ENCODE assay signal across 24 cellular contexts in the genomic region with DNA sequence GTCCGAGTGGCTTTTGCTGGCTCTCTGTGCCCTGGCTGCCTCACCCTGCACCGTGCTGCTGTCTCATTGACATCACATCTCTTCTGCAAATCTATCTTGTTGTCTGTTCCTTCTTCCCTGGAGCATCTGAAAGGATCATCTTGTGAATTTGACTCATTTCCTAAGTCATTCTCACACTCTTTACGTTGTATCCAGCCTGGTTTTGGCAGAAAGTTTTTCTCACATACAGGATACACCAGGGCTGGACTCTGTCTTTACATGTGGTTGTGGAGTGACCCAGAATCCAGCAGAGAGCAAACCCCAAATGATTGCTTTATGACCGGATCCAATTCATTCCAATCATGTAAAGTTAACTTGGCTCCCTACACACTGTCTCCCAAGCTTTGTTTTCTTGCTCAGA. TPM values are rescaled to one million over a fixed set of nuclear protein-coding genes. Genes with fewer than 3 reads are reported as not detected.
A peak's percentile ranks its signal among the peaks of the same experiment; 100 is the strongest.
DNase-seq lines count a peak whose midpoint lies in the region; ATAC-seq, FAIRE-seq and TF ChIP-seq lines count a peak whose summit lies in the region.
"Had no signal": no experiment of that assay in that cellular context is flagged by ENCODE, and none has a peak within 500 bp of the region (broad histone marks: within the 10 kb centered on the region; RNA-seq: fewer than 3 reads in every experiment).

No MANE protein-coding gene starts in this region.

- peaks cover 3% of the 10 kb centered on the region for H3K9me3 Mint-ChIP-seq in astrocyte (ENCODE audit: unreplicated experiment)
- H3K9me3 Mint-ChIP-seq: CD4-positive, alpha-beta T cell had no signal

- H3K27me3 ChIP-seq in astrocyte (ENCODE audit: insufficient read depth, low read length), result peaks cover 25% of the 10 kb centered on the region

- no peak overlapping the region for H2AFZ ChIP-seq in astrocyte (ENCODE audit: low read depth, low read length)
- H2AFZ ChIP-seq: GM23248 had no signal

- H3K36me3 ChIP-seq in astrocyte (ENCODE audit: insufficient read depth, low read length), result no peaks in the 10 kb centered on the region

- no peak for ATAC-seq in HG03354 (IDR thresholded peaks at IDR 0.05; ENCODE audit: poor library complexity, severe bottlenecking, unreplicated experiment)
- ATAC-seq: K562 had no signal

- H3K9me3 ChIP-seq in astrocyte (ENCODE audit: insufficient read depth, low read depth, low read length), result no peaks in the 10 kb centered on the region
- H3K9me3 ChIP-seq: Caco-2 had no signal

- H3K27ac Mint-ChIP-seq in astrocyte (ENCODE audit: unreplicated experiment), result no peak overlapping the region
- H3K27ac Mint-ChIP-seq: CD4-positive, alpha-beta T cell had no signal

- no peak overlapping the region for H3K4me3 ChIP-seq in astrocyte (ENCODE audit: insufficient read depth, low read depth, low read length)
- H3K4me3 ChIP-seq in coronary artery, result no peak overlapping the region
- H3K4me3 ChIP-seq in skeletal muscle cell (ENCODE audit: low read depth, low read length), result no peak overlapping the region
- H3K4me3 ChIP-seq: GM23248, K562 had no signal

- H3K4me1 ChIP-seq in astrocyte (ENCODE audit: insufficient read depth, low read length), result no peaks in the 10 kb centered on the region

- peaks cover 4% of the 10 kb centered on the region for H3K4me1 Mint-ChIP-seq in astrocyte (ENCODE audit: low read depth, unreplicated experiment)

- H3K4me3 Mint-ChIP-seq in astrocyte (ENCODE audit: unreplicated experiment), result no peak overlapping the region
- H3K4me3 Mint-ChIP-seq: CD4-positive, alpha-beta T cell had no signal

- H3K79me2 ChIP-seq in astrocyte (ENCODE audit: insufficient read depth, low read length), result no peaks in the 10 kb centered on the region

- H3K27ac ChIP-seq in astrocyte (ENCODE audit: low read depth, low read length) (no peak overlapping the region), coronary artery (no peak overlapping the region)
- H3K27ac ChIP-seq: C4-2B, GM23248, HL-60 had no signal

- no peaks in the 10 kb centered on the region for H3K36me3 Mint-ChIP-seq in astrocyte (ENCODE audit: low read depth, unreplicated experiment)

- H4K20me1 ChIP-seq in astrocyte (ENCODE audit: insufficient read depth, low read length), result no peaks in the 10 kb centered on the region

- H3K9ac ChIP-seq in astrocyte (ENCODE audit: low read length), result no peak overlapping the region
- H3K9ac ChIP-seq: GM23248 had no signal

- FAIRE-seq in astrocyte (lab: Jason Lieb, UNC), result no peak
- FAIRE-seq: D721Med, H54, HTR-8/SVneo, K562 had no signal

- peak; percentile 21 for DNase-seq in astrocyte (ENCODE audit: low read depth)
- DNase-seq in coronary artery (ENCODE audit: low spot score), result peak; percentile 9
- peak; percentile 63 for DNase-seq in foreskin melanocyte
- DNase-seq in skeletal muscle cell (ENCODE audit: low read depth), result peak; percentile 17
- DNase-seq in NCI-H748 (lab: John Stamatoyannopoulos, UW; ENCODE audit: unreplicated experiment), result no peak
- DNase-seq in GM19240 (ENCODE audit: insufficient read length, low spot score), result no peak
- DNase-seq: AML-193; Caco-2; CD4-positive, alpha-beta T cell; DMS153; DMS79; GDM1; GM23248; HCEC 1CT; IMR-90 had no signal

- TF ChIP-seq CTCF in astrocyte (IDR thresholded peaks at IDR 0.05; ENCODE audit: insufficient read depth, low read depth, low read length), result no peak
- no peak for TF ChIP-seq CTCF in coronary artery (IDR thresholded peaks at IDR 0.05)

- H3K4me2 ChIP-seq in astrocyte (ENCODE audit: low read length), result no peak overlapping the region

- peaks cover 33% of the 10 kb centered on the region for H3K27me3 Mint-ChIP-seq in astrocyte (ENCODE audit: low read depth, unreplicated experiment)

RNA-seq across cellular contexts. Expression of gene RFPL1, which starts 3.1 kb away (rescaled TPM):
- total RNA-seq in astrocyte, result not detected in 2 replicates
- total RNA-seq: A172; Caco-2; CD4-positive, alpha-beta T cell; Daoy; GM23248; IMR-90; K562 had no signal

RNA-seq across cellular contexts. Expression of gene NEFH, which starts 44.8 kb away (rescaled TPM):
- 3.1 TPM in 2 replicates for total RNA-seq in astrocyte
- total RNA-seq: A172, Caco-2 had no signal

RNA-seq across cellular contexts. Expression of gene AP1B1, which starts 46.9 kb away (rescaled TPM):
- total RNA-seq in astrocyte, result 65.9 and 69.5 TPM in 2 replicates

Comparison
In these comparisons a context has a peak if more than half of its experiments do, and no peak if none do; other contexts are left out.
1. DNase-seq: peak in astrocyte (single experiment), coronary artery (single experiment), foreskin melanocyte (single experiment) and skeletal muscle cell (single experiment); none in NCI-H748 (single experiment) and GM19240 (single experiment).